3 cellular contexts compared by ENCODE assay signal in genomic region chr18:58096658-58097057, GRCh38.
TF ChIP-seq lines count a peak whose summit lies in the region.

No MANE protein-coding gene starts in this region.

TF ChIP-seq in SK-N-SH, 30 proteins besides CTCF, POLR2A, EP300 and RAD21 (continued from another document):
- TF ChIP-seq USF1 (IDR thresholded peaks at IDR 0.05; ENCODE audit: borderline replicate concordance, low read depth) = no peak
- TF ChIP-seq MXI1 (IDR thresholded peaks at IDR 0.05; ENCODE audit: low read depth, low read length) = no peak
- TF ChIP-seq FOXJ3 (CRISPR knock-in tag; IDR thresholded peaks at IDR 0.05) = no peak
- no peak for TF ChIP-seq TCF12 (IDR thresholded peaks at IDR 0.05)
- no peak for TF ChIP-seq SMC3 (IDR thresholded peaks at IDR 0.05; ENCODE audit: low read depth, low read length)
- no peak for TF ChIP-seq POLR2AphosphoS5 (IDR thresholded peaks at IDR 0.05; ENCODE audit: low read depth, low read length)
- no peak for TF ChIP-seq MAX (IDR thresholded peaks at IDR 0.05; ENCODE audit: low read depth)

TF ChIP-seq in SK-N-SH treated with all-trans-retinoic acid at 6 μM for 48 hours, 23 proteins besides CTCF, POLR2A, EP300 and RAD21:
- TF ChIP-seq RARB (CRISPR knock-in tag; IDR thresholded peaks at IDR 0.05) (no peak), CSRNP3 (CRISPR knock-in tag; IDR thresholded peaks at IDR 0.05) (no peak), CREB5 (CRISPR knock-in tag; IDR thresholded peaks at IDR 0.05; ENCODE audit: low read depth) (no peak), TSHZ2 (CRISPR knock-in tag; IDR thresholded peaks at IDR 0.05) (no peak), ZNF565 (CRISPR knock-in tag; conservative IDR thresholded peaks at IDR 0.05; ENCODE audit: low read depth) (no peak), TCF4 (CRISPR knock-in tag; IDR thresholded peaks at IDR 0.05; ENCODE audit: borderline replicate concordance) (no peak), SNAI2 (CRISPR knock-in tag; IDR thresholded peaks at IDR 0.05) (no peak), ISL1 (CRISPR knock-in tag; IDR thresholded peaks at IDR 0.05) (no peak), ZFP3 (CRISPR knock-in tag; IDR thresholded peaks at IDR 0.05) (no peak), ZC3H10 (CRISPR knock-in tag; IDR thresholded peaks at IDR 0.05) (no peak)

TF ChIP-seq in endothelial cell of umbilical vein, 7 proteins besides CTCF, POLR2A, EP300 and RAD21:
- TF ChIP-seq MAX (IDR thresholded peaks at IDR 0.05; ENCODE audit: insufficient read depth, insufficient read length) (no peak), POLR2AphosphoS5 (IDR thresholded peaks at IDR 0.05; ENCODE audit: insufficient read depth, low read depth, low read length) (no peak), EZH2 (IDR thresholded peaks at IDR 0.05; ENCODE audit: borderline replicate concordance, low read depth, low read length, severe bottlenecking) (no peak), GATA2 (IDR thresholded peaks at IDR 0.05; ENCODE audit: insufficient read depth, insufficient read length, low read depth, low read length) (no peak), JUN (IDR thresholded peaks at IDR 0.05; ENCODE audit: borderline replicate concordance, insufficient read depth, insufficient read length, low read depth) (no peak), MYC (IDR thresholded peaks at IDR 0.05; ENCODE audit: low read depth, low read length) (no peak), FOS (IDR thresholded peaks at IDR 0.05; ENCODE audit: borderline replicate concordance, insufficient read depth, low read length) (no peak)
